Comparison of ENCODE assay signal across 21 cellular contexts in genomic region chr2:11842324-11842723, GRCh38.
DNase-seq lines count a peak whose midpoint lies in the region; ATAC-seq and TF ChIP-seq lines count a peak whose summit lies in the region.
"Had no signal": no experiment of that assay in that cellular context is flagged by ENCODE, and none has a peak within 500 bp of the region (broad histone marks: within the 10 kb centered on the region; RNA-seq: fewer than 3 reads in every experiment).

No MANE protein-coding gene starts in this region.

- H3K9me3 ChIP-seq in thyroid gland (no peaks in the 10 kb centered on the region), gastroesophageal sphincter (no peaks in the 10 kb centered on the region)
- H3K9me3 ChIP-seq: upper lobe of right lung had no signal

- 32 to 35% methylated on average over 2 of the region's 2 CpGs for WGBS in thyroid gland, 2 donors
- WGBS in gastroesophageal sphincter (ENCODE audit: low coverage in 1 of 2), 2 donors, result 12 to 20% methylated on average over 2 of the region's 2 CpGs

- DNase-seq in left ventricle myocardium superior, result peak; percentile 41
- no peak for DNase-seq in Right ventricle myocardium inferior (ENCODE audit: missing footprints)
- DNase-seq in NCI-H69 (lab: John Stamatoyannopoulos, UW), result peak; percentile 8
- DNase-seq in fibroblast of peridontal ligament (ENCODE audit: extremely low read depth), result peak; percentile 41
- peak; percentile 33 to 61 for DNase-seq in thyroid gland
- no peak for DNase-seq in kidney glomerular epithelial cell (lab: John Stamatoyannopoulos, UW)
- no peak for DNase-seq in AG08396 (ENCODE audit: low spot score)
- DNase-seq: activated CD4-positive, alpha-beta memory T cell treated with anti-CD3 and anti-CD28 coated beads for 36 hours; activated T-cell treated with anti-CD3 and anti-CD28 coated beads, Interleukin-2, amount 50 U/mL, for 4 hours; Calu3; foreskin keratinocyte; hippocampal formation; naive thymus-derived CD4-positive, alpha-beta T cell; NCI-H146; NCI-H510A; SIG-M5; stimulated activated CD4-positive, alpha-beta T cell treated with anti-CD3 and anti-CD28 coated beads, Interleukin-2, amount 100 ng/mL, for 24 hours; T-helper 2 cell; upper lobe of right lung had no signal

- ATAC-seq in left ventricle myocardium superior (peak; percentile 55), Right ventricle myocardium inferior (no peak), gastroesophageal sphincter (no peak)
- ATAC-seq: activated T-cell treated with anti-CD3 and anti-CD28 coated beads, Interleukin-2, amount 50 U/mL, for 4 hours; foreskin keratinocyte; naive thymus-derived CD4-positive, alpha-beta T cell; upper lobe of right lung had no signal

- H3K36me3 ChIP-seq in thyroid gland (no peaks in the 10 kb centered on the region), gastroesophageal sphincter (no peaks in the 10 kb centered on the region)
- H3K36me3 ChIP-seq: upper lobe of right lung had no signal

- H3K4me1 ChIP-seq in thyroid gland (no peaks in the 10 kb centered on the region), gastroesophageal sphincter (no peaks in the 10 kb centered on the region)
- H3K4me1 ChIP-seq: foreskin keratinocyte, upper lobe of right lung had no signal

- TF ChIP-seq POLR2A in thyroid gland (IDR thresholded peaks at IDR 0.05), result no peak
- TF ChIP-seq POLR2A in gastroesophageal sphincter (IDR thresholded peaks at IDR 0.05), result no peak

- no peak for TF ChIP-seq CTCF in thyroid gland (IDR thresholded peaks at IDR 0.05)
- TF ChIP-seq CTCF in gastroesophageal sphincter (IDR thresholded peaks at IDR 0.05), result no peak

- H3K27me3 ChIP-seq in thyroid gland (no peaks in the 10 kb centered on the region), gastroesophageal sphincter (peaks cover 11% of the 10 kb centered on the region)
- H3K27me3 ChIP-seq: upper lobe of right lung had no signal

- intact Hi-C loops in left ventricle myocardium superior (cut with micrococcal nuclease) (no loop called here), Right ventricle myocardium inferior (cut with DNase I) (no loop called here), thyroid gland (cut with DNase I) (no loop called here)

- H3K27ac ChIP-seq in thyroid gland (no peak overlapping the region), gastroesophageal sphincter (no peak overlapping the region)
- H3K27ac ChIP-seq: foreskin keratinocyte, parathyroid adenoma, upper lobe of right lung had no signal

- H3K4me3 ChIP-seq in thyroid gland (replicated peaks in 1 of 3) (no peak overlapping the region), gastroesophageal sphincter (no peak overlapping the region)
- H3K4me3 ChIP-seq: upper lobe of right lung had no signal

- TF ChIP-seq EP300 in gastroesophageal sphincter (IDR thresholded peaks at IDR 0.05), result no peak

Comparison
In these comparisons a context has a peak if more than half of its experiments do, and no peak if none do; other contexts are left out.
1. DNase-seq: peak in left ventricle myocardium superior (single experiment), NCI-H69 (single experiment), fibroblast of peridontal ligament (single experiment) and thyroid gland (2 of 2); none in Right ventricle myocardium inferior (single experiment), kidney glomerular epithelial cell (single experiment) and AG08396 (single experiment).